In the genomic region with DNA sequence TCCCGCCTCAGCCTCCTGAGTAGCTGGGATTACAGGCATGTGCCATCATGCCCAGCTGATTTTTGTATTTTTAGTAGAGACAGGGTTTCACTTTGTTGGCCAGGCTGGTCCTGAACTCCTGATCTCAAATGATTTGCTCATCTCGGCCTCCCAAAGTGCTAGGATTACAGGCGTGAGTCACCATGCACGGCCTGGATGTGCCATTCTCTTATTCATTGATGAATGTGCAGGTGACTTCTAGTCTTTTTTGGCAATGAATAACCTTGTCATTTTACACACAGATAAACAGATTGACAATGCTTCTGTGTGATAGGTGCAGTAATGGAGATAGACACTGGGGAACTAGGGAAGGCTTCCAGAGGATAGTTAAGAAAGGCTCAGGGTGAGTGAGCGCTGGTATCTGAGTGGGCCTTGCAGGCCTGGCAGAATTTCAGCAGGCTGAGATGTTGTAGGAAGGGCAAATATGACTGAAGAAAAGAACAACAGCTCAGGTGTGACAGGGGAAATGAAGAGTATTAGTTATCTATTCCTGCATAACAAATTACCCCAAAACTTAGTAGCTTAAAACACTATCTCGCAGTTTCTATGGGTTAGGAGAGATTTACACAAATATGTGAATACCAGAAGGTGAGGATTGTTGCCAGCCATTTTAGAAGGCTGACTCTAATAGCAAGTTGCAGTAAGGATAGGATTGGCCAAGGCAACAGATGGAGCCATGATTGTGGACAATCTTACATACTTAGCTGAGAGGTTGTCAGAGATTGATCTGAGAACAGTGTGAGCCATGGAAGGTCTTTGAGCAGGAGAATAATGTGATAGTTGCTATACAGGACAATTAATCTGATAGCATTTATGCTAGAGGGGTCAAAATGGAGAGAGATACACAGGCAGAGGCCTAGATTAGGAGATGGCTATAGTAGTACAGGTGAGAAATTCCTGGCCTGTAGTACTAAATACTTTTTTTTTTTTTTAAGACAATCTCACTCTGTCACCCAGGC, we compare ENCODE assay signal across 1 cellular context.
TF ChIP-seq lines count a peak whose summit lies in the region.

No MANE protein-coding gene starts in this region.

TF ChIP-seq in H1, 55 proteins besides CTCF, POLR2A, EP300 and RAD21:
- TF ChIP-seq SP1 (IDR thresholded peaks at IDR 0.05; ENCODE audit: low read depth, low read length) (no peak), POLR2AphosphoS5 (IDR thresholded peaks at IDR 0.05; ENCODE audit: low read depth, low read length) (no peak), TEAD4 (IDR thresholded peaks at IDR 0.05; ENCODE audit: low read depth, low read length) (no peak), RBBP5 (IDR thresholded peaks at IDR 0.05; ENCODE audit: borderline replicate concordance, low read depth, low read length) (no peak), ASH2L (IDR thresholded peaks at IDR 0.05; ENCODE audit: low read length) (no peak), CTBP2 (IDR thresholded peaks at IDR 0.05; ENCODE audit: borderline replicate concordance, insufficient read depth, insufficient read length, low read length) (no peak), MAFK (IDR thresholded peaks at IDR 0.05; ENCODE audit: low read depth, low read length) (no peak), NANOG (IDR thresholded peaks at IDR 0.05; ENCODE audit: insufficient read depth, low read depth, low read length, poor library complexity, severe bottlenecking) (no peak), SIN3A (conservative IDR thresholded peaks at IDR 0.05 in 1 of 2, IDR thresholded peaks at IDR 0.05 in 1 of 2; ENCODE audit: low read depth in 1 of 2, low read length in 2 of 2) (no peak), RFX5 (IDR thresholded peaks at IDR 0.05; ENCODE audit: borderline replicate concordance, low read depth, low read length) (no peak)
